Comparison of ENCODE assay signal across 8 cellular contexts in genomic region chr11:12864316-12865156, GRCh38.
DNase-seq lines count a peak whose midpoint lies in the region; ATAC-seq and TF ChIP-seq lines count a peak whose summit lies in the region.

No MANE protein-coding gene starts in this region.

- intact Hi-C loops in PC-3 (cut with micrococcal nuclease): no loop called here

- DNase-seq in HFF-Myc (ENCODE audit: extremely low read depth, low read depth) (peak; percentile 61), PC-3 (peak; percentile 30), glomerular endothelial cell (ENCODE audit: extremely low read depth, low read depth, low spot score) (peak; percentile 98), retinal pigment epithelial cell (ENCODE audit: low read depth) (peak; percentile 96), cortex of kidney (lab: John Stamatoyannopoulos, UW) (no peak), BE2C (no peak)

- TF ChIP-seq CTCF in HFF-Myc (IDR thresholded peaks at IDR 0.05; ENCODE audit: low read depth, low read length, missing control alignments) (no peak), PC-3 (conservative IDR thresholded peaks at IDR 0.05; ENCODE audit: low read depth, low read length) (no peak), retinal pigment epithelial cell (conservative IDR thresholded peaks at IDR 0.05; ENCODE audit: low read depth, low read length) (no peak), BE2C (IDR thresholded peaks at IDR 0.05; ENCODE audit: low read depth, low read length) (no peak)

- CTCF ChIA-PET in PC-3 (lab: Charles Lee): no interaction called here

- H3K4me2 ChIP-seq in PC-3 (ENCODE audit: low read length): no peak overlapping the region

- H3K4me1 ChIP-seq in PC-3 (ENCODE audit: insufficient read depth, low read length) (no peaks in the 10 kb centered on the region), BE2C (peaks cover 17% of the 10 kb centered on the region)

- H2AFZ ChIP-seq in PC-3 (ENCODE audit: low read length): no peak overlapping the region

- no peaks in the 10 kb centered on the region for H3K9me2 ChIP-seq in PC-3 (replicated peaks; ENCODE audit: low read length)

- POLR2A ChIA-PET in PC-3 (lab: Charles Lee; ENCODE audit: unreplicated experiment): no interaction called here

- no peaks in the 10 kb centered on the region for H3F3A ChIP-seq in PC-3 (ENCODE audit: low read length, unreplicated experiment)

- H3K27ac ChIP-seq in PC-3 (ENCODE audit: low read length): no peak overlapping the region

- ATAC-seq in PC-3 (peak; percentile 38), HG03432 (IDR thresholded peaks at IDR 0.05; ENCODE audit: unreplicated experiment) (no peak), HG03175 (IDR thresholded peaks at IDR 0.05; ENCODE audit: unreplicated experiment) (no peak)

- 0 out of 2 replicates have a peak, but pooled peaks cover 4% of the 10 kb centered on the region for H4K20me1 ChIP-seq in PC-3 (ENCODE audit: low read length)

- H3K27me3 ChIP-seq in PC-3 (ENCODE audit: low read length) (no peaks in the 10 kb centered on the region), BE2C (no peaks in the 10 kb centered on the region)

- no peak overlapping the region for H3K9ac ChIP-seq in PC-3 (ENCODE audit: low read length)

- no peak overlapping the region for H3K4me3 ChIP-seq in HFF-Myc (replicated peaks; ENCODE audit: low read depth, low read length)
- H3K4me3 ChIP-seq in PC-3 (ENCODE audit: low read length): no peak overlapping the region
- peak overlapping the region; percentile 27 for H3K4me3 ChIP-seq in retinal pigment epithelial cell (ENCODE audit: low read length)
- no peak overlapping the region for H3K4me3 ChIP-seq in BE2C (ENCODE audit: low read depth, low read length)

- H3K36me3 ChIP-seq in PC-3 (ENCODE audit: low read depth, low read length): peaks cover 11% of the 10 kb centered on the region; the same call in 1 of the 2 replicates
- H3K36me3 ChIP-seq in BE2C: peaks cover 4% of the 10 kb centered on the region; the same call in 1 of the 2 replicates

- H3K79me2 ChIP-seq in PC-3 (ENCODE audit: low read length): peaks cover 8% of the 10 kb centered on the region

- H3K9me3 ChIP-seq in PC-3 (ENCODE audit: low read length): no peaks in the 10 kb centered on the region
- H3K9me3 ChIP-seq in BE2C: no peaks in the 10 kb centered on the region

- BruUV-seq in PC-3 (replicated peaks; lab: Mats Ljungman, UMichigan): no TSS peak

Comparison
In these comparisons a context has a peak if more than half of its experiments do, and no peak if none do; other contexts are left out.
1. DNase-seq: peak in HFF-Myc (single experiment), PC-3 (single experiment), glomerular endothelial cell (single experiment) and retinal pigment epithelial cell (single experiment); none in cortex of kidney (single experiment) and BE2C (single experiment).